In genomic region chr6:43271103-43271815, GRCh38 we compare ENCODE assay signal across 20 cellular contexts. TPM values are rescaled to one million over a fixed set of nuclear protein-coding genes. Genes with fewer than 3 reads are reported as not detected.
A peak's percentile ranks its signal among the peaks of the same experiment; 100 is the strongest.
DNase-seq lines count a peak whose midpoint lies in the region; ATAC-seq and TF ChIP-seq lines count a peak whose summit lies in the region.
"Had no signal": no experiment of that assay in that cellular context is flagged by ENCODE, and none has a peak within 500 bp of the region (broad histone marks: within the 10 kb centered on the region; RNA-seq: fewer than 3 reads in every experiment).

No MANE protein-coding gene starts in this region.

- no peak overlapping the region for H2BK5ac ChIP-seq in neuronal stem cell (ENCODE audit: low read length)

- H3K4me1 ChIP-seq in neuronal stem cell (ENCODE audit: control insufficient read depth in 2 of 2, insufficient read depth in 1 of 2, low read depth in 1 of 2, low read length in 2 of 2) (peaks cover 19 to 25% of the 10 kb centered on the region in 2 donors), spleen (peaks cover 5 to 60% (median 41%) of the 10 kb centered on the region in 6 donors)
- H3K4me1 ChIP-seq: foreskin keratinocyte had no signal

- no peak overlapping the region for H3K4me2 ChIP-seq in neuronal stem cell (ENCODE audit: insufficient read depth, low read length, poor library complexity, severe bottlenecking)

- H3K4ac ChIP-seq in neuronal stem cell (ENCODE audit: low read length) = no peak overlapping the region

- intact Hi-C loops in spleen (cut with DNase I; ENCODE audit: low total_unique reads) = no loop called here

- DNase-seq in DMS53 (lab: John Stamatoyannopoulos, UW) (peak; percentile 19), DMS53 treated with DMSO at 0.1 percent for 48 hours (lab: John Stamatoyannopoulos, UW; ENCODE audit: unreplicated experiment) (no peak), NCI-H69 (lab: John Stamatoyannopoulos, UW) (peak; percentile 24), kidney tubule cell (ENCODE audit: low spot score) (peak; percentile 61), NCI-H446 (lab: John Stamatoyannopoulos, UW) (no peak), neuronal stem cell (ENCODE audit: low spot score) (no peak), spleen (no peak)
- DNase-seq: activated CD4-positive, alpha-beta T cell treated with anti-CD3 and anti-CD28 coated beads for 36 hours; activated CD8-positive, alpha-beta memory T cell treated with anti-CD3 and anti-CD28 coated beads, Interleukin-2, amount 50 U/mL, for 48 hours; activated naive CD4-positive, alpha-beta T cell treated with anti-CD3 and anti-CD28 coated beads, Interleukin-2, amount 50 U/mL, for 16 hours; foreskin keratinocyte; NCI-H1105 treated with DMSO at 0.1 percent for 48 hours; NCI-H510A treated with DMSO at 0.1 percent for 48 hours; PC-3 had no signal

- no peaks in the 10 kb centered on the region for H3K9me3 Mint-ChIP-seq in stimulated activated memory B cell treated with anti-CD40 and anti-IgM and Interleukin-4, amounts not matched to agents 10 μg/mL and 1 μg/mL and 100 μg/mL, for 72 hours

- no peak for TF ChIP-seq POLR2A in spleen (IDR thresholded peaks at IDR 0.05)

- no peak overlapping the region for H3K9ac ChIP-seq in neuronal stem cell (ENCODE audit: low read depth, low read length, poor library complexity)

- H3K4me3 Mint-ChIP-seq in stimulated activated memory B cell treated with anti-CD40 and anti-IgM and Interleukin-4, amounts not matched to agents 10 μg/mL and 1 μg/mL and 100 μg/mL, for 72 hours = peak overlapping the region; percentile 3
- H3K4me3 Mint-ChIP-seq: activated CD4-positive, alpha-beta T cell treated with anti-CD3 and anti-CD28 coated beads for 36 hours had no signal

- no peak overlapping the region for H2BK120ac ChIP-seq in neuronal stem cell (ENCODE audit: low read depth, low read length)

- peak overlapping the region; percentile 73 for H3K27ac Mint-ChIP-seq in stimulated activated memory B cell treated with anti-CD40 and anti-IgM and Interleukin-4, amounts not matched to agents 10 μg/mL and 1 μg/mL and 100 μg/mL, for 72 hours
- H3K27ac Mint-ChIP-seq: activated CD4-positive, alpha-beta T cell treated with anti-CD3 and anti-CD28 coated beads for 36 hours had no signal

- H3K4me3 ChIP-seq in neuronal stem cell (ENCODE audit: low read length in 2 of 2) = peak overlapping the region in 1 of 2 donors; percentile 66
- H3K4me3 ChIP-seq in spleen = no peak overlapping the region
- H3K4me3 ChIP-seq: SK-N-MC had no signal

- H3K27me3 Mint-ChIP-seq in stimulated activated memory B cell treated with anti-CD40 and anti-IgM and Interleukin-4, amounts not matched to agents 10 μg/mL and 1 μg/mL and 100 μg/mL, for 72 hours = peaks cover 30% of the 10 kb centered on the region

- H3K27ac ChIP-seq in neuronal stem cell (replicated peaks; ENCODE audit: low read length) = no peak overlapping the region
- H3K27ac ChIP-seq in spleen = no peak overlapping the region
- H3K27ac ChIP-seq: 22Rv1, C4-2B, foreskin keratinocyte, SK-N-MC had no signal

- TF ChIP-seq CTCF in spleen (IDR thresholded peaks at IDR 0.05 in 8 of 11, conservative IDR thresholded peaks at IDR 0.05 in 3 of 11) = no peak

- H2BK12ac ChIP-seq in neuronal stem cell (ENCODE audit: low read length) = no peak overlapping the region

- H3K4me1 Mint-ChIP-seq in stimulated activated memory B cell treated with anti-CD40 and anti-IgM and Interleukin-4, amounts not matched to agents 10 μg/mL and 1 μg/mL and 100 μg/mL, for 72 hours = peaks cover 53% of the 10 kb centered on the region

- H3K14ac ChIP-seq in neuronal stem cell (ENCODE audit: low read length) = no peak overlapping the region

- no peak overlapping the region for H3K18ac ChIP-seq in neuronal stem cell (ENCODE audit: low read length)

- ATAC-seq in stimulated activated memory B cell treated with anti-CD40 and anti-IgM and Interleukin-4, amounts not matched to agents 10 μg/mL and 1 μg/mL and 100 μg/mL, for 72 hours = peak; percentile 82
- ATAC-seq: activated CD4-positive, alpha-beta T cell treated with anti-CD3 and anti-CD28 coated beads for 36 hours; foreskin keratinocyte; PC-3 had no signal

- no peak overlapping the region for H4K91ac ChIP-seq in neuronal stem cell (ENCODE audit: low read depth, low read length, poor library complexity)

- no peaks in the 10 kb centered on the region for H3K79me1 ChIP-seq in neuronal stem cell (ENCODE audit: low read depth, low read length)

- H3K36me3 Mint-ChIP-seq in stimulated activated memory B cell treated with anti-CD40 and anti-IgM and Interleukin-4, amounts not matched to agents 10 μg/mL and 1 μg/mL and 100 μg/mL, for 72 hours = no peaks in the 10 kb centered on the region

- WGBS in neuronal stem cell (ENCODE audit: extremely low coverage in 2 of 2, insufficient read length in 2 of 2, insufficient replicate concordance in 1 of 2), 2 donors = no CpG with 5 or more reads among the region's 8 CpGs
- 72 to 86% (median 76%) methylated on average over 8 of the region's 8 CpGs for WGBS in spleen, 5 donors

- H3K23ac ChIP-seq in neuronal stem cell (ENCODE audit: low read depth, low read length, poor library complexity) = no peak overlapping the region

- H2AK5ac ChIP-seq in neuronal stem cell (ENCODE audit: low read depth, low read length) = no peak overlapping the region

- no peak overlapping the region for H2AFZ ChIP-seq in neuronal stem cell (ENCODE audit: low read length)

- H4K8ac ChIP-seq in neuronal stem cell (ENCODE audit: low read depth, low read length) = no peak overlapping the region

- no peaks in the 10 kb centered on the region for H3K9me3 ChIP-seq in neuronal stem cell (replicated peaks in 1 of 2; ENCODE audit: control insufficient read depth in 2 of 2, insufficient read depth in 1 of 2, low read depth in 1 of 2, low read length in 2 of 2)
- H3K9me3 ChIP-seq in spleen = no peaks in the 10 kb centered on the region

- H3K36me3 ChIP-seq in neuronal stem cell (replicated peaks in 1 of 2; ENCODE audit: control insufficient read depth in 2 of 2, insufficient read depth in 2 of 2, low read length in 2 of 2) (no peaks in the 10 kb centered on the region), spleen (no peaks in the 10 kb centered on the region)

- no peak overlapping the region for H2BK15ac ChIP-seq in neuronal stem cell (ENCODE audit: low read length)

- H3K27me3 ChIP-seq in neuronal stem cell (ENCODE audit: control insufficient read depth in 3 of 3, insufficient read depth in 3 of 3, low read depth in 1 of 3, low read length in 3 of 3) (peaks cover 0 to 23% (median 22%) of the 10 kb centered on the region in 3 experiments), spleen (replicated peaks in 1 of 7) (peaks cover 0 to 62% (median 26%) of the 10 kb centered on the region in 7 donors)

RNA-seq across cellular contexts. Expression of gene SLC22A7, which starts 26.8 kb away (rescaled TPM):
- polyA plus RNA-seq in neuronal stem cell (2013, experiment 1 of 2) = 0.01 TPM
- not detected for polyA plus RNA-seq in neuronal stem cell (2013, experiment 2 of 2)
- not detected for total RNA-seq in spleen
- polyA plus RNA-seq in spleen = not detected
- total RNA-seq: activated CD4-positive, alpha-beta T cell treated with anti-CD3 and anti-CD28 coated beads for 36 hours; foreskin keratinocyte; lower leg skin; PC-3; posterior vena cava had no signal
- polyA plus RNA-seq: foreskin keratinocyte had no signal

RNA-seq across cellular contexts. Expression of gene TTBK1, which starts 28.0 kb away (rescaled TPM):
- polyA plus RNA-seq in neuronal stem cell (2013, experiment 1 of 2) = 1.5 TPM
- 1.5 TPM for polyA plus RNA-seq in neuronal stem cell (2013, experiment 2 of 2)
- total RNA-seq in spleen = under 1 TPM in 6 of 7 donors, not detected in 1; 0.07 to 0.32 (median 0.11) TPM
- polyA plus RNA-seq in spleen = under 1 TPM; 0.05 to 0.19 (median 0.07) TPM
- total RNA-seq: PC-3 had no signal

RNA-seq across cellular contexts. Expression of gene CRIP3, which starts 37.4 kb away (rescaled TPM):
- polyA plus RNA-seq in neuronal stem cell (2013, experiment 1 of 2) = 25.5 TPM
- 24.5 TPM for polyA plus RNA-seq in neuronal stem cell (2013, experiment 2 of 2)
- total RNA-seq in spleen = 10 to 100 TPM in 1 of 7 donors, 1 to 10 TPM in 6; 6.4 to 11.6 (median 7.1) TPM
- polyA plus RNA-seq in spleen = 10 to 100 TPM; 15.1 to 36.5 (median 35.8) TPM

RNA-seq across cellular contexts. Expression of gene DNPH1, which starts 42.0 kb away (rescaled TPM):
- polyA plus RNA-seq in neuronal stem cell (2013, experiment 1 of 2) = 110 TPM
- polyA plus RNA-seq in neuronal stem cell (2013, experiment 2 of 2) = 110 TPM
- total RNA-seq in spleen = 10 to 100 TPM; 33.2 to 94.8 (median 54.0) TPM
- polyA plus RNA-seq in spleen = 100 to 1,000 TPM; 126 to 201 (median 153) TPM

Comparison
In these comparisons a context has a peak if more than half of its experiments do, and no peak if none do; other contexts are left out.
1. DNase-seq: peak in DMS53 (single experiment), NCI-H69 (single experiment) and kidney tubule cell (single experiment); none in DMS53 treated with DMSO at 0.1 percent for 48 hours (single experiment), NCI-H446 (0 of 2), neuronal stem cell (single experiment) and spleen (single experiment).